ENCODE assay signal across 26 cellular contexts in genomic region chr3:45572755-45573154, GRCh38. TPM values are rescaled to one million over a fixed set of nuclear protein-coding genes. Genes with fewer than 3 reads are reported as not detected.
A peak's percentile ranks its signal among the peaks of the same experiment; 100 is the strongest.
DNase-seq lines count a peak whose midpoint lies in the region; ATAC-seq and TF ChIP-seq lines count a peak whose summit lies in the region.
"Had no signal": no experiment of that assay in that cellular context is flagged by ENCODE, and none has a peak within 500 bp of the region (broad histone marks: within the 10 kb centered on the region; RNA-seq: fewer than 3 reads in every experiment).

No MANE protein-coding gene starts in this region.

- H3K27ac ChIP-seq in cardiac muscle cell: peak overlapping the region; percentile 72
- no peak overlapping the region for H3K27ac ChIP-seq in iPS-20b (ENCODE audit: low read length)
- no peak overlapping the region for H3K27ac ChIP-seq in dorsolateral prefrontal cortex
- H3K27ac ChIP-seq: A549, adrenal gland, brain microvascular endothelial cell, epithelial cell of prostate, RWPE1 had no signal

- H3K27ac Mint-ChIP-seq in stimulated activated naive B cell treated with anti-CD40 and anti-IgM and Interleukin-4, amounts not matched to agents 10 μg/mL and 1 μg/mL and 100 μg/mL, for 72 hours: peak overlapping the region; percentile 62
- H3K27ac Mint-ChIP-seq: CD4-positive, alpha-beta T cell had no signal

- DNase-seq in Right ventricle myocardium superior (no peak), cardiac septum (ENCODE audit: low spot score) (no peak), cardiac muscle cell (ENCODE audit: low read depth in 1 of 2, low spot score in 1 of 2) (peak in 1 of 2 donors; percentile 70), NCI-H1694 (lab: John Stamatoyannopoulos, UW) (no peak), dorsolateral prefrontal cortex (no peak)
- DNase-seq in stimulated activated naive B cell treated with anti-CD40 and anti-IgM and Interleukin-4, amounts not matched to agents 10 μg/mL and 1 μg/mL and 100 μg/mL, for 72 hours: no peak
- DNase-seq: activated CD4-positive, alpha-beta T cell treated with anti-CD3 and anti-CD28 coated beads for 48 hours; activated naive CD4-positive, alpha-beta T cell; activated T-cell treated with anti-CD3 and anti-CD28 coated beads, Interleukin-2, amount 50 U/mL, for 4 hours; adrenal gland; AML-193; brain microvascular endothelial cell; CD4-positive, alpha-beta T cell; effector CD4-positive, alpha-beta T cell; NCI-H1092 treated with DMSO at 0.1 percent for 48 hours; NCI-H2107; NCI-H510A; retina; stimulated activated CD4-positive, alpha-beta T cell treated with anti-CD3 and anti-CD28 coated beads, Interleukin-4, amount 100 ng/mL, for 1 hour had no signal

- H3K4me3 ChIP-seq in cardiac muscle cell: no peak overlapping the region
- peak overlapping the region; percentile 43; the same call in 1 of the 2 replicates for H3K4me3 ChIP-seq in iPS-20b (ENCODE audit: low read length)
- H3K4me3 ChIP-seq in dorsolateral prefrontal cortex: no peak overlapping the region
- H3K4me3 ChIP-seq: A549, adrenal gland had no signal

- peaks cover 0 to 6% of the 10 kb centered on the region in 2 donors for H3K36me3 Mint-ChIP-seq in stimulated activated naive B cell treated with anti-CD40 and anti-IgM and Interleukin-4, amounts not matched to agents 10 μg/mL and 1 μg/mL and 100 μg/mL, for 72 hours
- H3K36me3 Mint-ChIP-seq: natural killer cell treated with Interleukin-12 subunit alpha and Interleukin-12 subunit beta and Interleukin-15 and Interleukin-18, amount 100 ng/mL, for 72 hours had no signal

- intact Hi-C loops in Right ventricle myocardium superior (cut with DNase I): no loop called here
- intact Hi-C loops in cardiac septum (cut with DNase I): no loop called here
- intact Hi-C loops in dorsolateral prefrontal cortex (cut with DNase I): no loop called here

- TF ChIP-seq CTCF in cardiac muscle cell (IDR thresholded peaks at IDR 0.05; ENCODE audit: low read depth, low read length) (no peak), dorsolateral prefrontal cortex (IDR thresholded peaks at IDR 0.05 in 54 of 56, conservative IDR thresholded peaks at IDR 0.05 in 2 of 56; ENCODE audit: low read depth in 1 of 56, partially characterized antibody in 56 of 56) (no peak)

- H3K4me3 Mint-ChIP-seq in stimulated activated naive B cell treated with anti-CD40 and anti-IgM and Interleukin-4, amounts not matched to agents 10 μg/mL and 1 μg/mL and 100 μg/mL, for 72 hours: no peak overlapping the region
- H3K4me3 Mint-ChIP-seq: activated T-cell treated with anti-CD3 and anti-CD28 coated beads, Interleukin-2, amount 50 U/mL, for 4 hours; CD4-positive, alpha-beta T cell; natural killer cell treated with Interleukin-12 subunit alpha and Interleukin-12 subunit beta and Interleukin-15 and Interleukin-18, amount 100 ng/mL, for 72 hours had no signal

- ATAC-seq in Right ventricle myocardium superior (ENCODE audit: poor library complexity): peak; percentile 81
- no peak for ATAC-seq in stimulated activated naive B cell treated with anti-CD40 and anti-IgM and Interleukin-4, amounts not matched to agents 10 μg/mL and 1 μg/mL and 100 μg/mL, for 72 hours (replicated peaks)
- ATAC-seq in GM18870 (IDR thresholded peaks at IDR 0.05; ENCODE audit: unreplicated experiment): no peak
- ATAC-seq: A549; activated T-cell treated with anti-CD3 and anti-CD28 coated beads, Interleukin-2, amount 50 U/mL, for 4 hours; natural killer cell treated with Interleukin-12 subunit alpha and Interleukin-12 subunit beta and Interleukin-15 and Interleukin-18, amount 100 ng/mL, for 72 hours; SK-N-SH treated with all-trans-retinoic acid at 6 μM for 48 hours had no signal

- H3K27me3 ChIP-seq in cardiac muscle cell (no peaks in the 10 kb centered on the region), iPS-20b (ENCODE audit: insufficient read depth, low read length) (no peaks in the 10 kb centered on the region), dorsolateral prefrontal cortex (peaks cover 0 to 16% (median 0%) of the 10 kb centered on the region in 45 donors)
- H3K27me3 ChIP-seq: adrenal gland, brain microvascular endothelial cell had no signal

- H3K27me3 Mint-ChIP-seq in stimulated activated naive B cell treated with anti-CD40 and anti-IgM and Interleukin-4, amounts not matched to agents 10 μg/mL and 1 μg/mL and 100 μg/mL, for 72 hours: peaks cover 0 to 4% of the 10 kb centered on the region in 2 donors
- H3K27me3 Mint-ChIP-seq: natural killer cell treated with Interleukin-12 subunit alpha and Interleukin-12 subunit beta and Interleukin-15 and Interleukin-18, amount 100 ng/mL, for 72 hours had no signal

- peaks cover 16 to 37% of the 10 kb centered on the region in 2 donors for H3K4me1 Mint-ChIP-seq in stimulated activated naive B cell treated with anti-CD40 and anti-IgM and Interleukin-4, amounts not matched to agents 10 μg/mL and 1 μg/mL and 100 μg/mL, for 72 hours

- H3K4me1 ChIP-seq in cardiac muscle cell (ENCODE audit: low read depth) (peaks cover 32% of the 10 kb centered on the region), iPS-20b (ENCODE audit: insufficient read depth, low read length) (peaks cover 37% of the 10 kb centered on the region)
- H3K4me1 ChIP-seq: A549, adrenal gland had no signal

- H3K36me3 ChIP-seq in cardiac muscle cell (no peaks in the 10 kb centered on the region), iPS-20b (ENCODE audit: insufficient read depth, low read depth, low read length) (no peaks in the 10 kb centered on the region)
- H3K36me3 ChIP-seq: adrenal gland, brain microvascular endothelial cell had no signal

- H3K9me3 ChIP-seq in cardiac muscle cell (ENCODE audit: low read depth) (no peaks in the 10 kb centered on the region), iPS-20b (ENCODE audit: insufficient read depth, low read depth, low read length) (peaks cover 8% of the 10 kb centered on the region; the same call in 1 of the 2 replicates)
- H3K9me3 ChIP-seq: A549, adrenal gland had no signal

- peaks cover 0 to 3% of the 10 kb centered on the region in 2 donors for H3K9me3 Mint-ChIP-seq in stimulated activated naive B cell treated with anti-CD40 and anti-IgM and Interleukin-4, amounts not matched to agents 10 μg/mL and 1 μg/mL and 100 μg/mL, for 72 hours
- H3K9me3 Mint-ChIP-seq: activated T-cell treated with anti-CD3 and anti-CD28 coated beads, Interleukin-2, amount 50 U/mL, for 4 hours; CD4-positive, alpha-beta T cell; natural killer cell treated with Interleukin-12 subunit alpha and Interleukin-12 subunit beta and Interleukin-15 and Interleukin-18, amount 100 ng/mL, for 72 hours had no signal

- no peak overlapping the region for H3K9ac ChIP-seq in iPS-20b (ENCODE audit: low read depth, low read length)

RNA-seq across cellular contexts. Expression of gene LIMD1, which starts 21.8 kb away (rescaled TPM):
- total RNA-seq in Right ventricle myocardium superior (31.9 TPM), cardiac septum (30.5 TPM), cardiac muscle cell (24.6 and 44.0 TPM in 2 replicates), dorsolateral prefrontal cortex (10 to 100 TPM in 48 of 120 experiments, 1 to 10 TPM in 72; 4.4 to 23.9 (median 9.4) TPM)
- 19.4 and 30.3 TPM in 2 replicates for polyA plus RNA-seq in cardiac muscle cell
